Comparison of ENCODE assay signal across 1 cellular context in the genomic region with DNA sequence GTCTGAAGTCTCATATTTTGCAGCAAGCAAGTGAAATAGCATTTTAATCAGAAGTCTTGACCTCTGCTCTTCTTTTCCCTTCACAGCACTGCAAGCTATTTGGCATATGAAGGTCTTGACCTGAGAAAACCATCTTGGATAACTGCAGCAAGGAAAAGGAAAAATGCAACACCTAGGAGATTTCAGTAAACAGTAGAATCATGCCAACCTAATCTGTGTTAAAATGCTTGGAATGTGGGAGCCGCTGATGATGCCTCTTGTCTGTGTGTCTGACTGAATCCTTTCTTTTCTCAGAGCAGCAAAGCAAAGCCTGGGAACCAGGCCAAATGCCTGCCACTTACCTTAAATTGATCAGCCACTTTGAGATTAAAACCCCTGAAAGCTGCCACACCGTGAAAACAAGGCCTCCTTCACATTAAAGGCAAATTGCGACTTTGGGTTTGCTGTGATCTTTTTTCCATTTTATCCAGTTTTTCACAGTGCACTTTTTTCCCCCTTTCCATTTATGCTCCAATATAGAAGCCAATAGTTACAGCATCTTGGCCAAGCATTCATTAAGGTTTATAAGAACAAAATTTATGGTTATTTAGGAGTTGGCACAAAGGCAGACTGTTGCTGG.
TF ChIP-seq lines count a peak whose summit lies in the region.

No MANE protein-coding gene starts in this region.

TF ChIP-seq in HepG2, 621 proteins besides CTCF, POLR2A, EP300 and RAD21 (continued from another document):
- no peak for TF ChIP-seq BRF2 (CRISPR knock-in tag; IDR thresholded peaks at IDR 0.05)
- no peak for TF ChIP-seq NFE2L1 (CRISPR knock-in tag; IDR thresholded peaks at IDR 0.05; ENCODE audit: borderline replicate concordance)
- no peak for TF ChIP-seq CHD4 (IDR thresholded peaks at IDR 0.05; ENCODE audit: borderline replicate concordance, low read length)
- no peak for TF ChIP-seq ZNF260 (CRISPR knock-in tag; IDR thresholded peaks at IDR 0.05; ENCODE audit: borderline replicate concordance, low read depth)
- TF ChIP-seq SALL2 (CRISPR knock-in tag; IDR thresholded peaks at IDR 0.05) = no peak
- TF ChIP-seq, protein P1, sequence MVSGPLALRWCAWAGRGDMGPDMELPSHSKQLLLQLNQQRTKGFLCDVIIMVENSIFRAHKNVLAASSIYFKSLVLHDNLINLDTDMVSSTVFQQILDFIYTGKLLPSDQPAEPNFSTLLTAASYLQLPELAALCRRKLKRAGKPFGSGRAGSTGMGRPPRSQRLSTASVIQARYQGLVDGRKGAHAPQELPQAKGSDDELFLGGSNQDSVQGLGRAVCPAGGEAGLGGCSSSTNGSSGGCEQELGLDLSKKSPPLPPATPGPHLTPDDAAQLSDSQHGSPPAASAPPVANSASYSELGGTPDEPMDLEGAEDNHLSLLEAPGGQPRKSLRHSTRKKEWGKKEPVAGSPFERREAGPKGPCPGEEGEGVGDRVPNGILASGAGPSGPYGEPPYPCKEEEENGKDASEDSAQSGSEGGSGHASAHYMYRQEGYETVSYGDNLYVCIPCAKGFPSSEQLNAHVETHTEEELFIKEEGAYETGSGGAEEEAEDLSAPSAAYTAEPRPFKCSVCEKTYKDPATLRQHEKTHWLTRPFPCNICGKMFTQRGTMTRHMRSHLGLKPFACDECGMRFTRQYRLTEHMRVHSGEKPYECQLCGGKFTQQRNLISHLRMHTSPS (CRISPR knock-in tag; IDR thresholded peaks at IDR 0.05; ENCODE audit: low read depth) = no peak
- TF ChIP-seq RFXAP (CRISPR knock-in tag; IDR thresholded peaks at IDR 0.05; ENCODE audit: borderline replicate concordance) = no peak
- no peak for TF ChIP-seq MAFK (conservative IDR thresholded peaks at IDR 0.05 in 1 of 2, IDR thresholded peaks at IDR 0.05 in 1 of 2; ENCODE audit: low read length in 2 of 2)
- TF ChIP-seq, protein P2, sequence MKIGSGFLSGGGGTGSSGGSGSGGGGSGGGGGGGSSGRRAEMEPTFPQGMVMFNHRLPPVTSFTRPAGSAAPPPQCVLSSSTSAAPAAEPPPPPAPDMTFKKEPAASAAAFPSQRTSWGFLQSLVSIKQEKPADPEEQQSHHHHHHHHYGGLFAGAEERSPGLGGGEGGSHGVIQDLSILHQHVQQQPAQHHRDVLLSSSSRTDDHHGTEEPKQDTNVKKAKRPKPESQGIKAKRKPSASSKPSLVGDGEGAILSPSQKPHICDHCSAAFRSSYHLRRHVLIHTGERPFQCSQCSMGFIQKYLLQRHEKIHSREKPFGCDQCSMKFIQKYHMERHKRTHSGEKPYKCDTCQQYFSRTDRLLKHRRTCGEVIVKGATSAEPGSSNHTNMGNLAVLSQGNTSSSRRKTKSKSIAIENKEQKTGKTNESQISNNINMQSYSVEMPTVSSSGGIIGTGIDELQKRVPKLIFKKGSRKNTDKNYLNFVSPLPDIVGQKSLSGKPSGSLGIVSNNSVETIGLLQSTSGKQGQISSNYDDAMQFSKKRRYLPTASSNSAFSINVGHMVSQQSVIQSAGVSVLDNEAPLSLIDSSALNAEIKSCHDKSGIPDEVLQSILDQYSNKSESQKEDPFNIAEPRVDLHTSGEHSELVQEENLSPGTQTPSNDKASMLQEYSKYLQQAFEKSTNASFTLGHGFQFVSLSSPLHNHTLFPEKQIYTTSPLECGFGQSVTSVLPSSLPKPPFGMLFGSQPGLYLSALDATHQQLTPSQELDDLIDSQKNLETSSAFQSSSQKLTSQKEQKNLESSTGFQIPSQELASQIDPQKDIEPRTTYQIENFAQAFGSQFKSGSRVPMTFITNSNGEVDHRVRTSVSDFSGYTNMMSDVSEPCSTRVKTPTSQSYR (CRISPR knock-in tag; IDR thresholded peaks at IDR 0.05; ENCODE audit: borderline replicate concordance) = no peak
- TF ChIP-seq SRSF9 (IDR thresholded peaks at IDR 0.05; ENCODE audit: borderline replicate concordance, insufficient read depth, low read depth, low read length, poor library complexity, severe bottlenecking) = no peak
